ENCODE assay signal across 14 cellular contexts in genomic region chr12:52080403-52081201, GRCh38. TPM values are rescaled to one million over a fixed set of nuclear protein-coding genes. Genes with fewer than 3 reads are reported as not detected.
A peak's percentile ranks its signal among the peaks of the same experiment; 100 is the strongest.
DNase-seq lines count a peak whose midpoint lies in the region; ATAC-seq and TF ChIP-seq lines count a peak whose summit lies in the region.
"Had no signal": no experiment of that assay in that cellular context is flagged by ENCODE, and none has a peak within 500 bp of the region (broad histone marks: within the 10 kb centered on the region; RNA-seq: fewer than 3 reads in every experiment).

No MANE protein-coding gene starts in this region.

- H3K9me3 ChIP-seq in AG04450 (ENCODE audit: control insufficient read depth, insufficient read depth, low read length) (no peaks in the 10 kb centered on the region; the same call in 1 of the 2 replicates), Karpas-422 (ENCODE audit: low read length) (no peaks in the 10 kb centered on the region), esophagus muscularis mucosa (no peaks in the 10 kb centered on the region), osteoblast (ENCODE audit: low read depth, low read length) (no peaks in the 10 kb centered on the region)

- peaks cover 13% of the 10 kb centered on the region for H3K36me3 Mint-ChIP-seq in Calu3 (ENCODE audit: insufficient read depth, unreplicated experiment)
- H3K36me3 Mint-ChIP-seq in activated T-cell treated with anti-CD3 and anti-CD28 coated beads, Interleukin-2, amount 50 U/mL, for 72 hours (ENCODE audit: insufficient read depth in 2 of 2) = peaks cover 0 to 6% of the 10 kb centered on the region in 2 donors

- H3K27me3 ChIP-seq in AG04450 (ENCODE audit: control insufficient read depth, insufficient read depth, low read length) (no peaks in the 10 kb centered on the region), Karpas-422 (ENCODE audit: low read length) (no peaks in the 10 kb centered on the region), esophagus muscularis mucosa (no peaks in the 10 kb centered on the region), osteoblast (ENCODE audit: insufficient read depth, low read length) (no peaks in the 10 kb centered on the region)

- TF ChIP-seq EP300 in esophagus muscularis mucosa (IDR thresholded peaks at IDR 0.05) = no peak

- H3K36me3 ChIP-seq in Karpas-422 (ENCODE audit: insufficient read depth, low read length) (peaks cover 8% of the 10 kb centered on the region; the same call in 1 of the 2 replicates), esophagus muscularis mucosa (peaks cover 19 to 44% (median 34%) of the 10 kb centered on the region in 4 donors), osteoblast (ENCODE audit: insufficient read depth, low read length) (peaks cover 34% of the 10 kb centered on the region)

- no peak for DNase-seq in AG04450 (ENCODE audit: low read depth, low spot score)
- DNase-seq in Karpas-422 = no peak
- no peak for DNase-seq in esophagus muscularis mucosa (ENCODE audit: extremely low spot score)
- DNase-seq in osteoblast (ENCODE audit: insufficient read length, low spot score, missing footprints) = peak; percentile 82
- no peak for DNase-seq in Calu3
- DNase-seq in NCI-H2081 treated with DMSO at 0.1 percent for 48 hours (lab: John Stamatoyannopoulos, UW) = no peak
- DNase-seq in activated T-cell treated with anti-CD3 and anti-CD28 coated beads, Interleukin-2, amount 50 U/mL, for 72 hours = no peak
- DNase-seq: activated CD8-positive, alpha-beta T cell treated with anti-CD3 and anti-CD28 coated beads, Interleukin-2, amount 10 ng/mL, durations not matched to agents 7 days and 5 days; EL; NK-92 treated with Interleukin-12 subunit alpha and Interleukin-12 subunit beta, amount 100 ng/mL, for 24 hours; SW 1271; trophoblast cell had no signal

- no peak overlapping the region for H3K4me3 Mint-ChIP-seq in Calu3 (ENCODE audit: low read depth, unreplicated experiment)
- no peak overlapping the region for H3K4me3 Mint-ChIP-seq in activated T-cell treated with anti-CD3 and anti-CD28 coated beads, Interleukin-2, amount 50 U/mL, for 72 hours
- H3K4me3 Mint-ChIP-seq: activated CD8-positive, alpha-beta T cell treated with anti-CD3 and anti-CD28 coated beads, Interleukin-2, amount 10 ng/mL, durations not matched to agents 7 days and 5 days; activated naive CD8-positive, alpha-beta T cell had no signal

- no peaks in the 10 kb centered on the region for H3K9me3 Mint-ChIP-seq in Calu3 (ENCODE audit: low read depth, unreplicated experiment)
- H3K9me3 Mint-ChIP-seq in activated T-cell treated with anti-CD3 and anti-CD28 coated beads, Interleukin-2, amount 50 U/mL, for 72 hours = no peaks in the 10 kb centered on the region

- H3K4me1 ChIP-seq in Karpas-422 (ENCODE audit: low read length) (peaks cover 45% of the 10 kb centered on the region), esophagus muscularis mucosa (peaks cover 30 to 51% (median 45%) of the 10 kb centered on the region in 4 donors), osteoblast (ENCODE audit: insufficient read depth, low read length) (peaks cover 27% of the 10 kb centered on the region)

- ATAC-seq in HG03280 (IDR thresholded peaks at IDR 0.05; ENCODE audit: unreplicated experiment) = no peak
- no peak for ATAC-seq in activated T-cell treated with anti-CD3 and anti-CD28 coated beads, Interleukin-2, amount 50 U/mL, for 72 hours (replicated peaks in 1 of 2)

- peaks cover 6% of the 10 kb centered on the region for H3K4me1 Mint-ChIP-seq in Calu3 (ENCODE audit: low read depth, unreplicated experiment)
- H3K4me1 Mint-ChIP-seq in activated T-cell treated with anti-CD3 and anti-CD28 coated beads, Interleukin-2, amount 50 U/mL, for 72 hours (ENCODE audit: low read depth) = peaks cover 14% of the 10 kb centered on the region

- H3K4me3 ChIP-seq in AG04450 (ENCODE audit: low read depth, low read length) (no peak overlapping the region), Karpas-422 (ENCODE audit: low read length) (peak overlapping the region; percentile 18; the same call in 1 of the 2 replicates), esophagus muscularis mucosa (peak overlapping the region in 3 of 4 donors; percentile 35 to 52 (median 38)), osteoblast (ENCODE audit: insufficient read depth, low read length) (no peak overlapping the region)

- H3K27ac Mint-ChIP-seq in Calu3 (ENCODE audit: unreplicated experiment) = no peak overlapping the region
- H3K27ac Mint-ChIP-seq in activated T-cell treated with anti-CD3 and anti-CD28 coated beads, Interleukin-2, amount 50 U/mL, for 72 hours = no peak overlapping the region
- H3K27ac Mint-ChIP-seq: activated naive CD8-positive, alpha-beta T cell had no signal

- CTCF ChIA-PET in AG04450 (lab: Charles Lee) (interaction anchor here (0.6 to 31.7 kb wide), 5 partner anchors 10 to 481 kb away, joined by 3 to 624 read pairs (median 4); partner anchors contain the start of gene ATG101), Calu3 (lab: Charles Lee) (interaction anchor here (1.2 kb wide), 1 partner anchor 57 kb away, joined by 4 read pairs; no protein-coding TSS in a partner anchor)

- H4K20me1 ChIP-seq in Karpas-422 (ENCODE audit: insufficient read depth, low read depth, low read length) (0 out of 2 replicates have a peak, but pooled peaks cover 4% of the 10 kb centered on the region), osteoblast (ENCODE audit: insufficient read depth, low read length) (peaks cover 46% of the 10 kb centered on the region)

- POLR2A ChIA-PET in AG04450 (lab: Yijun Ruan, JAX) = interaction anchor here (0.6 to 3.6 kb wide), 6 partner anchors 10 to 212 kb away, joined by 3 to 32 read pairs (median 4); partner anchors contain the start of gene ATG101

- TF ChIP-seq CTCF in AG04450 (IDR thresholded peaks at IDR 0.05; ENCODE audit: low read depth, low read length) = no peak
- no peak for TF ChIP-seq CTCF in esophagus muscularis mucosa (IDR thresholded peaks at IDR 0.05)
- TF ChIP-seq CTCF in osteoblast (IDR thresholded peaks at IDR 0.05; ENCODE audit: extremely low read depth, low read depth, low read length) = no peak
- no peak for TF ChIP-seq CTCF in Calu3 (IDR thresholded peaks at IDR 0.05; ENCODE audit: unreplicated experiment)

- H3K27me3 Mint-ChIP-seq in Calu3 (ENCODE audit: unreplicated experiment) = no peaks in the 10 kb centered on the region
- no peaks in the 10 kb centered on the region for H3K27me3 Mint-ChIP-seq in activated T-cell treated with anti-CD3 and anti-CD28 coated beads, Interleukin-2, amount 50 U/mL, for 72 hours (ENCODE audit: low read depth)
- H3K27me3 Mint-ChIP-seq: activated naive CD8-positive, alpha-beta T cell had no signal

- H2AFZ ChIP-seq in Karpas-422 (ENCODE audit: low read length) (no peak overlapping the region), osteoblast (ENCODE audit: low read length) (no peak overlapping the region)

- H3K9ac ChIP-seq in Karpas-422 (ENCODE audit: low read length) = peak overlapping the region; percentile 56

- TF ChIP-seq POLR2A in esophagus muscularis mucosa (IDR thresholded peaks at IDR 0.05; ENCODE audit: low read depth) = no peak

- intact Hi-C loops in esophagus muscularis mucosa (cut with DNase I) (no loop called here), Calu3 (cut with micrococcal nuclease; ENCODE audit: unreplicated experiment) (no loop called here)

- H3K4me2 ChIP-seq in Karpas-422 (ENCODE audit: low read depth, low read length, poor library complexity, severe bottlenecking) (peak overlapping the region; percentile 56), osteoblast (ENCODE audit: insufficient read depth, low read length) (no peak overlapping the region)

- H3K9me2 ChIP-seq in Karpas-422 (replicated peaks; ENCODE audit: insufficient read depth, low read length) = no peaks in the 10 kb centered on the region

- 0 out of 2 replicates have a peak, but pooled peaks cover 3% of the 10 kb centered on the region for H3K79me2 ChIP-seq in Karpas-422 (ENCODE audit: low read length)
- H3K79me2 ChIP-seq in osteoblast (ENCODE audit: insufficient read depth, low read length) = peaks cover 32% of the 10 kb centered on the region

- no TSS peak for BruUV-seq in Calu3 (replicated peaks; lab: Mats Ljungman, UMichigan)

- H3K27ac ChIP-seq in AG04450 (ENCODE audit: low read depth, low read length) (peak overlapping the region; percentile 85), Karpas-422 (ENCODE audit: low read length) (peak overlapping the region; percentile 88), esophagus muscularis mucosa (replicated peaks in 1 of 4) (peak overlapping the region; percentile 68 to 79 (median 74)), osteoblast (ENCODE audit: low read depth, low read length) (no peak overlapping the region)

- whole genome bisulfite sequencing in esophagus muscularis mucosa = 71% methylated on average over 9 of the region's 10 CpGs

RNA-seq across cellular contexts. Expression of gene SMIM41, which starts 1.1 kb away (rescaled TPM):
- not detected in 2 replicates for polyA plus RNA-seq in AG04450 (2011; rRNA removed)
- polyA minus RNA-seq in AG04450 (2011; rRNA and poly(A)+ RNA removed) = not detected in 2 replicates
- total RNA-seq in Karpas-422 (2014; rRNA removed; shearing (Covaris generic); ENCODE audit: low replicate concordance) = 0.75 TPM in 1 of 2 replicates, not detected in the other
- total RNA-seq in esophagus muscularis mucosa = 10 to 100 TPM in 1 of 4 donors, 1 to 10 TPM in 3; 2.1 to 26.6 (median 5.6) TPM
- total RNA-seq in osteoblast = under 0.01 TPM in 1 of 2 replicates, not detected in the other
- not detected in 2 replicates for total RNA-seq in Calu3 (2022)
- not detected for total RNA-seq in activated T-cell treated with anti-CD3 and anti-CD28 coated beads, Interleukin-2, amount 50 U/mL, for 72 hours
- total RNA-seq: activated CD8-positive, alpha-beta T cell treated with anti-CD3 and anti-CD28 coated beads, Interleukin-2, amount 10 ng/mL, durations not matched to agents 7 days and 5 days had no signal

RNA-seq across cellular contexts. Expression of gene ATG101, which starts 10.8 kb away (rescaled TPM):
- 97.3 and 112 TPM in 2 replicates for polyA plus RNA-seq in AG04450 (2011; rRNA removed)
- polyA minus RNA-seq in AG04450 (2011; rRNA and poly(A)+ RNA removed) = 66.0 and 79.1 TPM in 2 replicates
- total RNA-seq in Karpas-422 (2014; rRNA removed; shearing (Covaris generic); ENCODE audit: low replicate concordance) = 31.9 and 63.0 TPM in 2 replicates
- total RNA-seq in esophagus muscularis mucosa (10 to 100 TPM; 30.3 to 71.4 (median 61.2) TPM), osteoblast (49.5 and 64.4 TPM in 2 replicates), Calu3 (2022) (32.8 and 35.0 TPM in 2 replicates)
- 10 to 100 TPM; 52.6 to 53.4 TPM for total RNA-seq in activated T-cell treated with anti-CD3 and anti-CD28 coated beads, Interleukin-2, amount 50 U/mL, for 72 hours

RNA-seq across cellular contexts. Expression of gene NR4A1, which starts 29.4 kb away (rescaled TPM):
- 4.4 and 6.9 TPM in 2 replicates for polyA plus RNA-seq in AG04450 (2011; rRNA removed)
- polyA minus RNA-seq in AG04450 (2011; rRNA and poly(A)+ RNA removed) = 16.4 and 18.6 TPM in 2 replicates
- total RNA-seq in Karpas-422 (2014; rRNA removed; shearing (Covaris generic); ENCODE audit: low replicate concordance) = 11.7 and 26.9 TPM in 2 replicates
- 10 to 100 TPM; 26.2 to 88.1 (median 59.4) TPM for total RNA-seq in esophagus muscularis mucosa
- 3.3 and 3.5 TPM in 2 replicates for total RNA-seq in osteoblast
- 18.0 and 18.9 TPM in 2 replicates for total RNA-seq in Calu3 (2022)
- total RNA-seq in activated T-cell treated with anti-CD3 and anti-CD28 coated beads, Interleukin-2, amount 50 U/mL, for 72 hours = 100 to 1,000 TPM; 113 to 136 TPM

Comparison
In these comparisons a context has a peak if more than half of its experiments do, and no peak if none do; other contexts are left out.
1. H3K4me3 ChIP-seq: peak in Karpas-422 (single experiment) and esophagus muscularis mucosa (3 of 4); none in AG04450 (single experiment) and osteoblast (single experiment).